In genomic region chr7:106732045-106732444, GRCh38 we compare ENCODE assay signal across 1 cellular context.
TF ChIP-seq lines count a peak whose summit lies in the region.

No MANE protein-coding gene starts in this region.

TF ChIP-seq in IMR-90, 13 proteins besides CTCF, POLR2A, EP300 and RAD21 (continued from another document):
- TF ChIP-seq ELK1 (IDR thresholded peaks at IDR 0.05; ENCODE audit: borderline replicate concordance, low read depth, low read length), result no peak
- TF ChIP-seq BHLHE40 (IDR thresholded peaks at IDR 0.05; ENCODE audit: low read depth, low read length), result no peak
- no peak for TF ChIP-seq USF2 (IDR thresholded peaks at IDR 0.05; ENCODE audit: low read depth, low read length)
- no peak for TF ChIP-seq RCOR1 (IDR thresholded peaks at IDR 0.05; ENCODE audit: insufficient replicate concordance, low read length)
- TF ChIP-seq MXI1 (IDR thresholded peaks at IDR 0.05; ENCODE audit: borderline replicate concordance, low read depth, low read length), result no peak
